ENCODE assay signal across 1 cellular context in the genomic region with DNA sequence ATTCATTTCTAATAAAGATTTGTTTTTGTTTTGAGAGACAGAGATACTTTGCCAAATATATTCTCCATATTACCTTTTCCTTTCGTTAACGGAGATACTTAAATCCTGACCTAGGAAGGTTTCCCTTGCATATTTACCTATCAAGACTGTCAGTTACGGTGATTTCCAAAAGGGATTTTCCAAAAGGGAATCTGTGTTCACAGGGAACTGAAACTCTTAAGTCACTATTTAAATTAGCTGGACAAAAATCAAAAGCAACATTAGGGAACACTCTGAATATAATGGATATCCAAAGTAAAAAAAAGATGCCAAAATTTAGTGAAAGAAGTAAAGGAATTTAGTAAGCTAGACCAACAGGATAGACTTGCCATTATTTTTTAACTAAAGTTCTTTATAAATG.
TF ChIP-seq lines count a peak whose summit lies in the region.

No MANE protein-coding gene starts in this region.

TF ChIP-seq in GM12878, 131 proteins besides CTCF, POLR2A, EP300 and RAD21:
- TF ChIP-seq MTA3 (IDR thresholded peaks at IDR 0.05; ENCODE audit: borderline replicate concordance, low read length) (no peak), TCF12 (IDR thresholded peaks at IDR 0.05; ENCODE audit: low read depth, low read length) (no peak), IKZF2 (IDR thresholded peaks at IDR 0.05) (peak; percentile 26 to 31; a peak in 1 of 4 replicates), FOS (IDR thresholded peaks at IDR 0.05; ENCODE audit: borderline replicate concordance, extremely low read depth, insufficient read length) (no peak), BCL11A (IDR thresholded peaks at IDR 0.05; ENCODE audit: low read depth, low read length) (no peak), BHLHE40 (IDR thresholded peaks at IDR 0.05; ENCODE audit: borderline replicate concordance in 1 of 2, low read depth in 2 of 2, low read length in 1 of 2) (no peak), SPI1 (IDR thresholded peaks at IDR 0.05; ENCODE audit: borderline replicate concordance, insufficient read depth, low read depth, low read length) (peak; percentile 40; the same call in 1 of the 2 replicates), KLF5 (IDR thresholded peaks at IDR 0.05; ENCODE audit: partially characterized antibody) (no peak), YY1 (IDR thresholded peaks at IDR 0.05; ENCODE audit: low read depth, low read length) (no peak), SUZ12 (IDR thresholded peaks at IDR 0.05; ENCODE audit: unreplicated experiment) (no peak), ZNF384 (IDR thresholded peaks at IDR 0.05; ENCODE audit: borderline replicate concordance, low read depth, low read length) (no peak), BMI1 (IDR thresholded peaks at IDR 0.05; ENCODE audit: borderline replicate concordance) (no peak), CBFB (IDR thresholded peaks at IDR 0.05; ENCODE audit: low read depth) (no peak), MEF2A (IDR thresholded peaks at IDR 0.05; ENCODE audit: insufficient read depth, low read depth, low read length) (no peak), BACH1 (IDR thresholded peaks at IDR 0.05; ENCODE audit: borderline replicate concordance) (no peak), JUNB (IDR thresholded peaks at IDR 0.05) (0 out of 2 replicates have a peak, but pooled peaks have one; percentile 17), RB1 (IDR thresholded peaks at IDR 0.05; ENCODE audit: borderline replicate concordance) (no peak), IKZF1 (conservative IDR thresholded peaks at IDR 0.05) (peak; percentile 42; the same call in 1 of the 2 replicates)
- TF ChIP-seq, protein P1, sequence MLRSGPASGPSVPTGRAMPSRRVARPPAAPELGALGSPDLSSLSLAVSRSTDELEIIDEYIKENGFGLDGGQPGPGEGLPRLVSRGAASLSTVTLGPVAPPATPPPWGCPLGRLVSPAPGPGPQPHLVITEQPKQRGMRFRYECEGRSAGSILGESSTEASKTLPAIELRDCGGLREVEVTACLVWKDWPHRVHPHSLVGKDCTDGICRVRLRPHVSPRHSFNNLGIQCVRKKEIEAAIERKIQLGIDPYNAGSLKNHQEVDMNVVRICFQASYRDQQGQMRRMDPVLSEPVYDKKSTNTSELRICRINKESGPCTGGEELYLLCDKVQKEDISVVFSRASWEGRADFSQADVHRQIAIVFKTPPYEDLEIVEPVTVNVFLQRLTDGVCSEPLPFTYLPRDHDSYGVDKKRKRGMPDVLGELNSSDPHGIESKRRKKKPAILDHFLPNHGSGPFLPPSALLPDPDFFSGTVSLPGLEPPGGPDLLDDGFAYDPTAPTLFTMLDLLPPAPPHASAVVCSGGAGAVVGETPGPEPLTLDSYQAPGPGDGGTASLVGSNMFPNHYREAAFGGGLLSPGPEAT (IDR thresholded peaks at IDR 0.05; ENCODE audit: low read depth) = peak; percentile 41; the same call in 1 of the 2 replicates
- TF ChIP-seq, protein P2, sequence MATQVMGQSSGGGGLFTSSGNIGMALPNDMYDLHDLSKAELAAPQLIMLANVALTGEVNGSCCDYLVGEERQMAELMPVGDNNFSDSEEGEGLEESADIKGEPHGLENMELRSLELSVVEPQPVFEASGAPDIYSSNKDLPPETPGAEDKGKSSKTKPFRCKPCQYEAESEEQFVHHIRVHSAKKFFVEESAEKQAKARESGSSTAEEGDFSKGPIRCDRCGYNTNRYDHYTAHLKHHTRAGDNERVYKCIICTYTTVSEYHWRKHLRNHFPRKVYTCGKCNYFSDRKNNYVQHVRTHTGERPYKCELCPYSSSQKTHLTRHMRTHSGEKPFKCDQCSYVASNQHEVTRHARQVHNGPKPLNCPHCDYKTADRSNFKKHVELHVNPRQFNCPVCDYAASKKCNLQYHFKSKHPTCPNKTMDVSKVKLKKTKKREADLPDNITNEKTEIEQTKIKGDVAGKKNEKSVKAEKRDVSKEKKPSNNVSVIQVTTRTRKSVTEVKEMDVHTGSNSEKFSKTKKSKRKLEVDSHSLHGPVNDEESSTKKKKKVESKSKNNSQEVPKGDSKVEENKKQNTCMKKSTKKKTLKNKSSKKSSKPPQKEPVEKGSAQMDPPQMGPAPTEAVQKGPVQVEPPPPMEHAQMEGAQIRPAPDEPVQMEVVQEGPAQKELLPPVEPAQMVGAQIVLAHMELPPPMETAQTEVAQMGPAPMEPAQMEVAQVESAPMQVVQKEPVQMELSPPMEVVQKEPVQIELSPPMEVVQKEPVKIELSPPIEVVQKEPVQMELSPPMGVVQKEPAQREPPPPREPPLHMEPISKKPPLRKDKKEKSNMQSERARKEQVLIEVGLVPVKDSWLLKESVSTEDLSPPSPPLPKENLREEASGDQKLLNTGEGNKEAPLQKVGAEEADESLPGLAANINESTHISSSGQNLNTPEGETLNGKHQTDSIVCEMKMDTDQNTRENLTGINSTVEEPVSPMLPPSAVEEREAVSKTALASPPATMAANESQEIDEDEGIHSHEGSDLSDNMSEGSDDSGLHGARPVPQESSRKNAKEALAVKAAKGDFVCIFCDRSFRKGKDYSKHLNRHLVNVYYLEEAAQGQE (IDR thresholded peaks at IDR 0.05; ENCODE audit: low read depth, low read length) = no peak
- TF ChIP-seq, protein P3, sequence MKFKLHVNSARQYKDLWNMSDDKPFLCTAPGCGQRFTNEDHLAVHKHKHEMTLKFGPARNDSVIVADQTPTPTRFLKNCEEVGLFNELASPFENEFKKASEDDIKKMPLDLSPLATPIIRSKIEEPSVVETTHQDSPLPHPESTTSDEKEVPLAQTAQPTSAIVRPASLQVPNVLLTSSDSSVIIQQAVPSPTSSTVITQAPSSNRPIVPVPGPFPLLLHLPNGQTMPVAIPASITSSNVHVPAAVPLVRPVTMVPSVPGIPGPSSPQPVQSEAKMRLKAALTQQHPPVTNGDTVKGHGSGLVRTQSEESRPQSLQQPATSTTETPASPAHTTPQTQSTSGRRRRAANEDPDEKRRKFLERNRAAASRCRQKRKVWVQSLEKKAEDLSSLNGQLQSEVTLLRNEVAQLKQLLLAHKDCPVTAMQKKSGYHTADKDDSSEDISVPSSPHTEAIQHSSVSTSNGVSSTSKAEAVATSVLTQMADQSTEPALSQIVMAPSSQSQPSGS (IDR thresholded peaks at IDR 0.05; ENCODE audit: low read length) = no peak
- TF ChIP-seq, protein P4, sequence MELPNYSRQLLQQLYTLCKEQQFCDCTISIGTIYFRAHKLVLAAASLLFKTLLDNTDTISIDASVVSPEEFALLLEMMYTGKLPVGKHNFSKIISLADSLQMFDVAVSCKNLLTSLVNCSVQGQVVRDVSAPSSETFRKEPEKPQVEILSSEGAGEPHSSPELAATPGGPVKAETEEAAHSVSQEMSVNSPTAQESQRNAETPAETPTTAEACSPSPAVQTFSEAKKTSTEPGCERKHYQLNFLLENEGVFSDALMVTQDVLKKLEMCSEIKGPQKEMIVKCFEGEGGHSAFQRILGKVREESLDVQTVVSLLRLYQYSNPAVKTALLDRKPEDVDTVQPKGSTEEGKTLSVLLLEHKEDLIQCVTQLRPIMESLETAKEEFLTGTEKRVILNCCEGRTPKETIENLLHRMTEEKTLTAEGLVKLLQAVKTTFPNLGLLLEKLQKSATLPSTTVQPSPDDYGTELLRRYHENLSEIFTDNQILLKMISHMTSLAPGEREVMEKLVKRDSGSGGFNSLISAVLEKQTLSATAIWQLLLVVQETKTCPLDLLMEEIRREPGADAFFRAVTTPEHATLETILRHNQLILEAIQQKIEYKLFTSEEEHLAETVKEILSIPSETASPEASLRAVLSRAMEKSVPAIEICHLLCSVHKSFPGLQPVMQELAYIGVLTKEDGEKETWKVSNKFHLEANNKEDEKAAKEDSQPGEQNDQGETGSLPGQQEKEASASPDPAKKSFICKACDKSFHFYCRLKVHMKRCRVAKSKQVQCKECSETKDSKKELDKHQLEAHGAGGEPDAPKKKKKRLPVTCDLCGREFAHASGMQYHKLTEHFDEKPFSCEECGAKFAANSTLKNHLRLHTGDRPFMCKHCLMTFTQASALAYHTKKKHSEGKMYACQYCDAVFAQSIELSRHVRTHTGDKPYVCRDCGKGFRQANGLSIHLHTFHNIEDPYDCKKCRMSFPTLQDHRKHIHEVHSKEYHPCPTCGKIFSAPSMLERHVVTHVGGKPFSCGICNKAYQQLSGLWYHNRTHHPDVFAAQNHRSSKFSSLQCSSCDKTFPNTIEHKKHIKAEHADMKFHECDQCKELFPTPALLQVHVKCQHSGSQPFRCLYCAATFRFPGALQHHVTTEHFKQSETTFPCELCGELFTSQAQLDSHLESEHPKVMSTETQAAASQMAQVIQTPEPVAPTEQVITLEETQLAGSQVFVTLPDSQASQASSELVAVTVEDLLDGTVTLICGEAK (IDR thresholded peaks at IDR 0.05; ENCODE audit: borderline replicate concordance) = peak; percentile 48; the same call in 1 of the 2 replicates
- TF ChIP-seq, protein P5, sequence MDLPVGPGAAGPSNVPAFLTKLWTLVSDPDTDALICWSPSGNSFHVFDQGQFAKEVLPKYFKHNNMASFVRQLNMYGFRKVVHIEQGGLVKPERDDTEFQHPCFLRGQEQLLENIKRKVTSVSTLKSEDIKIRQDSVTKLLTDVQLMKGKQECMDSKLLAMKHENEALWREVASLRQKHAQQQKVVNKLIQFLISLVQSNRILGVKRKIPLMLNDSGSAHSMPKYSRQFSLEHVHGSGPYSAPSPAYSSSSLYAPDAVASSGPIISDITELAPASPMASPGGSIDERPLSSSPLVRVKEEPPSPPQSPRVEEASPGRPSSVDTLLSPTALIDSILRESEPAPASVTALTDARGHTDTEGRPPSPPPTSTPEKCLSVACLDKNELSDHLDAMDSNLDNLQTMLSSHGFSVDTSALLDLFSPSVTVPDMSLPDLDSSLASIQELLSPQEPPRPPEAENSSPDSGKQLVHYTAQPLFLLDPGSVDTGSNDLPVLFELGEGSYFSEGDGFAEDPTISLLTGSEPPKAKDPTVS (IDR thresholded peaks at IDR 0.05; ENCODE audit: low read depth, low read length) = no peak
- TF ChIP-seq, protein P6, sequence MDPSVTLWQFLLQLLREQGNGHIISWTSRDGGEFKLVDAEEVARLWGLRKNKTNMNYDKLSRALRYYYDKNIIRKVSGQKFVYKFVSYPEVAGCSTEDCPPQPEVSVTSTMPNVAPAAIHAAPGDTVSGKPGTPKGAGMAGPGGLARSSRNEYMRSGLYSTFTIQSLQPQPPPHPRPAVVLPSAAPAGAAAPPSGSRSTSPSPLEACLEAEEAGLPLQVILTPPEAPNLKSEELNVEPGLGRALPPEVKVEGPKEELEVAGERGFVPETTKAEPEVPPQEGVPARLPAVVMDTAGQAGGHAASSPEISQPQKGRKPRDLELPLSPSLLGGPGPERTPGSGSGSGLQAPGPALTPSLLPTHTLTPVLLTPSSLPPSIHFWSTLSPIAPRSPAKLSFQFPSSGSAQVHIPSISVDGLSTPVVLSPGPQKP (IDR thresholded peaks at IDR 0.05; ENCODE audit: low read depth, low read length) = no peak
- TF ChIP-seq, protein P7, sequence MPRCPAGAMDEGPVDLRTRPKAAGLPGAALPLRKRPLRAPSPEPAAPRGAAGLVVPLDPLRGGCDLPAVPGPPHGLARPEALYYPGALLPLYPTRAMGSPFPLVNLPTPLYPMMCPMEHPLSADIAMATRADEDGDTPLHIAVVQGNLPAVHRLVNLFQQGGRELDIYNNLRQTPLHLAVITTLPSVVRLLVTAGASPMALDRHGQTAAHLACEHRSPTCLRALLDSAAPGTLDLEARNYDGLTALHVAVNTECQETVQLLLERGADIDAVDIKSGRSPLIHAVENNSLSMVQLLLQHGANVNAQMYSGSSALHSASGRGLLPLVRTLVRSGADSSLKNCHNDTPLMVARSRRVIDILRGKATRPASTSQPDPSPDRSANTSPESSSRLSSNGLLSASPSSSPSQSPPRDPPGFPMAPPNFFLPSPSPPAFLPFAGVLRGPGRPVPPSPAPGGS (IDR thresholded peaks at IDR 0.05; ENCODE audit: borderline replicate concordance, insufficient read depth, low read depth, low read length, poor library complexity, severe bottlenecking) = no peak
- TF ChIP-seq, protein P8, sequence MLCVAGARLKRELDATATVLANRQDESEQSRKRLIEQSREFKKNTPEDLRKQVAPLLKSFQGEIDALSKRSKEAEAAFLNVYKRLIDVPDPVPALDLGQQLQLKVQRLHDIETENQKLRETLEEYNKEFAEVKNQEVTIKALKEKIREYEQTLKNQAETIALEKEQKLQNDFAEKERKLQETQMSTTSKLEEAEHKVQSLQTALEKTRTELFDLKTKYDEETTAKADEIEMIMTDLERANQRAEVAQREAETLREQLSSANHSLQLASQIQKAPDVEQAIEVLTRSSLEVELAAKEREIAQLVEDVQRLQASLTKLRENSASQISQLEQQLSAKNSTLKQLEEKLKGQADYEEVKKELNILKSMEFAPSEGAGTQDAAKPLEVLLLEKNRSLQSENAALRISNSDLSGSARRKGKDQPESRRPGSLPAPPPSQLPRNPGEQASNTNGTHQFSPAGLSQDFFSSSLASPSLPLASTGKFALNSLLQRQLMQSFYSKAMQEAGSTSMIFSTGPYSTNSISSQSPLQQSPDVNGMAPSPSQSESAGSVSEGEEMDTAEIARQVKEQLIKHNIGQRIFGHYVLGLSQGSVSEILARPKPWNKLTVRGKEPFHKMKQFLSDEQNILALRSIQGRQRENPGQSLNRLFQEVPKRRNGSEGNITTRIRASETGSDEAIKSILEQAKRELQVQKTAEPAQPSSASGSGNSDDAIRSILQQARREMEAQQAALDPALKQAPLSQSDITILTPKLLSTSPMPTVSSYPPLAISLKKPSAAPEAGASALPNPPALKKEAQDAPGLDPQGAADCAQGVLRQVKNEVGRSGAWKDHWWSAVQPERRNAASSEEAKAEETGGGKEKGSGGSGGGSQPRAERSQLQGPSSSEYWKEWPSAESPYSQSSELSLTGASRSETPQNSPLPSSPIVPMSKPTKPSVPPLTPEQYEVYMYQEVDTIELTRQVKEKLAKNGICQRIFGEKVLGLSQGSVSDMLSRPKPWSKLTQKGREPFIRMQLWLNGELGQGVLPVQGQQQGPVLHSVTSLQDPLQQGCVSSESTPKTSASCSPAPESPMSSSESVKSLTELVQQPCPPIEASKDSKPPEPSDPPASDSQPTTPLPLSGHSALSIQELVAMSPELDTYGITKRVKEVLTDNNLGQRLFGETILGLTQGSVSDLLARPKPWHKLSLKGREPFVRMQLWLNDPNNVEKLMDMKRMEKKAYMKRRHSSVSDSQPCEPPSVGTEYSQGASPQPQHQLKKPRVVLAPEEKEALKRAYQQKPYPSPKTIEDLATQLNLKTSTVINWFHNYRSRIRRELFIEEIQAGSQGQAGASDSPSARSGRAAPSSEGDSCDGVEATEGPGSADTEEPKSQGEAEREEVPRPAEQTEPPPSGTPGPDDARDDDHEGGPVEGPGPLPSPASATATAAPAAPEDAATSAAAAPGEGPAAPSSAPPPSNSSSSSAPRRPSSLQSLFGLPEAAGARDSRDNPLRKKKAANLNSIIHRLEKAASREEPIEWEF (IDR thresholded peaks at IDR 0.05; ENCODE audit: insufficient replicate concordance, low read depth, low read length) = no peak
- TF ChIP-seq, protein P9, sequence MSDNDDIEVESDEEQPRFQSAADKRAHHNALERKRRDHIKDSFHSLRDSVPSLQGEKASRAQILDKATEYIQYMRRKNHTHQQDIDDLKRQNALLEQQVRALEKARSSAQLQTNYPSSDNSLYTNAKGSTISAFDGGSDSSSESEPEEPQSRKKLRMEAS (IDR thresholded peaks at IDR 0.05; ENCODE audit: low read depth, low read length) = no peak
- TF ChIP-seq, protein P10, sequence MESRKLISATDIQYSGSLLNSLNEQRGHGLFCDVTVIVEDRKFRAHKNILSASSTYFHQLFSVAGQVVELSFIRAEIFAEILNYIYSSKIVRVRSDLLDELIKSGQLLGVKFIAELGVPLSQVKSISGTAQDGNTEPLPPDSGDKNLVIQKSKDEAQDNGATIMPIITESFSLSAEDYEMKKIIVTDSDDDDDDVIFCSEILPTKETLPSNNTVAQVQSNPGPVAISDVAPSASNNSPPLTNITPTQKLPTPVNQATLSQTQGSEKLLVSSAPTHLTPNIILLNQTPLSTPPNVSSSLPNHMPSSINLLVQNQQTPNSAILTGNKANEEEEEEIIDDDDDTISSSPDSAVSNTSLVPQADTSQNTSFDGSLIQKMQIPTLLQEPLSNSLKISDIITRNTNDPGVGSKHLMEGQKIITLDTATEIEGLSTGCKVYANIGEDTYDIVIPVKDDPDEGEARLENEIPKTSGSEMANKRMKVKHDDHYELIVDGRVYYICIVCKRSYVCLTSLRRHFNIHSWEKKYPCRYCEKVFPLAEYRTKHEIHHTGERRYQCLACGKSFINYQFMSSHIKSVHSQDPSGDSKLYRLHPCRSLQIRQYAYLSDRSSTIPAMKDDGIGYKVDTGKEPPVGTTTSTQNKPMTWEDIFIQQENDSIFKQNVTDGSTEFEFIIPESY (IDR thresholded peaks at IDR 0.05) = no peak
